11 cellular contexts compared by ENCODE assay signal in the genomic region with DNA sequence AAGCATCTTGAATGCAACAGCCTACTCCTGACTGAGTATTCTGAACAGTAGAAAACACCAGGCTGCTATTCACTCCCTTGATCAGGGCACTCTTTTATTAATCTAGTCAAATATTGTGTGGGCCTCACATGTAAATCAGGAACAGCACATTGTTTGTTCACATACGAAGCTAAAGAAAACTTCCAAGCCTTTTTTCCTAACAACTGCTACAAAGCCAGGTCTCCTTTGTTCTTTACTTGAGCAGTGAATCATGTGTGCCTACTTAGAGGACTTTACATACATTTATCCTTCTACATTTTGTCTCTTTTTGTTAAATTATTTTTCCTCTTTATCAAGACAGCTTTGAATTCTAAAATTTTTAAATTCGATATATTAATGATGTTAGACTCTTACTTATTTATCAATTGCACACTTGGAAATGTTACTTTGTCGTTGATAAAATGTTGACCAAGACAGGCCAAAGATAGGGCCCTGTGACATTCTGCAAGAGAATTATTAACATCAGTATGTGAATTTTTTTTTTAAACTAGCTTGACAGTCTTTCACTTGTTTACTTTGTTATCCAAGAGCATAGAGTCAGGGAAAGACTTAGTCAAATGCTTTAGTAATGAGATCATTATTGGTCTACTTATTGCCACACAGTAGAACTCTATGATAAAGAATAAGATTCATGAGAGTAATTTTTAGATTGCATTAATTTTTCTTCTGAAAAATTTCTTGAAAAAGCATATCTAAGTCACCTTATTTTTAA. TPM values are rescaled to one million over a fixed set of nuclear protein-coding genes. Genes with fewer than 3 reads are reported as not detected.
DNase-seq lines count a peak whose midpoint lies in the region; ATAC-seq and TF ChIP-seq lines count a peak whose summit lies in the region.
"Had no signal": no experiment of that assay in that cellular context is flagged by ENCODE, and none has a peak within 500 bp of the region (broad histone marks: within the 10 kb centered on the region; RNA-seq: fewer than 3 reads in every experiment).

No MANE protein-coding gene starts in this region.

- peaks cover 0 to 84% (median 47%) of the 10 kb centered on the region in 9 donors for H3K4me1 ChIP-seq in heart right ventricle
- H3K4me1 ChIP-seq in right atrium auricular region, result peaks cover 0 to 75% of the 10 kb centered on the region in 2 donors
- H3K4me1 ChIP-seq in liver (ENCODE audit: control insufficient read depth in 4 of 4, insufficient read depth in 4 of 4, low read length in 3 of 4), result peaks cover 11 to 53% (median 32%) of the 10 kb centered on the region in 4 donors
- H3K4me1 ChIP-seq: colonic mucosa had no signal

- ATAC-seq in heart right ventricle, result peak in 6 of 8 donors; percentile 62 to 76 (median 72)
- no peak for ATAC-seq in HG03432 (IDR thresholded peaks at IDR 0.05; ENCODE audit: unreplicated experiment)
- ATAC-seq in HG03039 (IDR thresholded peaks at IDR 0.05; ENCODE audit: unreplicated experiment), result no peak
- ATAC-seq in HG02798 (IDR thresholded peaks at IDR 0.05; ENCODE audit: poor library complexity, unreplicated experiment), result no peak
- no peak for ATAC-seq in left colon
- ATAC-seq: T-cell had no signal

- H3K4me3 ChIP-seq in heart right ventricle (no peak overlapping the region), right atrium auricular region (no peak overlapping the region), liver (ENCODE audit: low read depth in 1 of 3, low read length in 3 of 3) (no peak overlapping the region)
- H3K4me3 ChIP-seq: colonic mucosa had no signal

- no peak overlapping the region for H3K9ac ChIP-seq in liver (ENCODE audit: low read depth in 1 of 2, low read length in 2 of 2)

- TF ChIP-seq RAD21 in liver (IDR thresholded peaks at IDR 0.05), result peak in 1 of 2 donors; percentile 36

- H3K27me3 ChIP-seq in heart right ventricle (no peaks in the 10 kb centered on the region), right atrium auricular region (no peaks in the 10 kb centered on the region), liver (ENCODE audit: control insufficient read depth in 4 of 4, insufficient read depth in 4 of 4, low read length in 3 of 4) (no peaks in the 10 kb centered on the region)
- H3K27me3 ChIP-seq: colonic mucosa had no signal

- DNase-seq in heart right ventricle, result no peak
- no peak for DNase-seq in right atrium auricular region (ENCODE audit: low spot score)
- peak; percentile 57 for DNase-seq in dedifferentiated amniotic fluid mesenchymal stem cell (ENCODE audit: extremely low spot score)
- DNase-seq in left colon, result no peak
- DNase-seq: colonic mucosa, NCI-H187 treated with DMSO at 0.1 percent for 48 hours, T-cell had no signal

- no peak for TF ChIP-seq CTCF in heart right ventricle (IDR thresholded peaks at IDR 0.05)
- no peak for TF ChIP-seq CTCF in right atrium auricular region (IDR thresholded peaks at IDR 0.05)
- TF ChIP-seq CTCF in liver (IDR thresholded peaks at IDR 0.05; ENCODE audit: low read depth, low read length, missing input control), result no peak

- H3K36me3 ChIP-seq in heart right ventricle (no peaks in the 10 kb centered on the region), right atrium auricular region (no peaks in the 10 kb centered on the region), liver (ENCODE audit: control insufficient read depth in 4 of 4, insufficient read depth in 3 of 4, low read depth in 1 of 4, low read length in 3 of 4) (no peaks in the 10 kb centered on the region)
- H3K36me3 ChIP-seq: colonic mucosa had no signal

- H3K27ac ChIP-seq in heart right ventricle (peak overlapping the region in 7 of 10 donors; percentile 18 to 51 (median 41)), right atrium auricular region (peak overlapping the region in 1 of 2 donors; percentile 69), liver (ENCODE audit: low read depth in 1 of 2, low read length in 2 of 2) (peak overlapping the region; percentile 48 to 60)
- H3K27ac ChIP-seq: colonic mucosa had no signal

- H3K9me3 ChIP-seq in heart right ventricle (no peaks in the 10 kb centered on the region), right atrium auricular region (no peaks in the 10 kb centered on the region), liver (ENCODE audit: control insufficient read depth in 4 of 4, low read length in 3 of 4) (no peaks in the 10 kb centered on the region)
- H3K9me3 ChIP-seq: colonic mucosa had no signal

- WGBS in heart right ventricle, 2 donors, result 49 to 59% methylated on average over 3 of the region's 3 CpGs
- WGBS in liver, result 35% methylated on average over 3 of the region's 3 CpGs

- intact Hi-C loops in heart right ventricle (cut with DNase I) (loop anchor here in 4 of 10 donors (5.0 to 10.0 kb wide), 2 partner anchors 155 to 493 kb away; a partner anchor contains a TSS), left colon (cut with DNase I, micrococcal nuclease) (loop anchor here in 1 of 2 donors (10.0 kb wide), 1 partner anchor 145 kb away; no protein-coding TSS in a partner anchor)

TF ChIP-seq in liver, 16 proteins besides CTCF, POLR2A, EP300 and RAD21:
- no peak for TF ChIP-seq YY1 (IDR thresholded peaks at IDR 0.05)
- TF ChIP-seq, protein P1, sequence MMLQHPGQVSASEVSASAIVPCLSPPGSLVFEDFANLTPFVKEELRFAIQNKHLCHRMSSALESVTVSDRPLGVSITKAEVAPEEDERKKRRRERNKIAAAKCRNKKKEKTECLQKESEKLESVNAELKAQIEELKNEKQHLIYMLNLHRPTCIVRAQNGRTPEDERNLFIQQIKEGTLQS (IDR thresholded peaks at IDR 0.05), result peak; percentile 48
- peak; percentile 63 for TF ChIP-seq FOXA1 (IDR thresholded peaks at IDR 0.05)
- peak; percentile 94 to 96 for TF ChIP-seq JUND (IDR thresholded peaks at IDR 0.05)
- peak; percentile 34 to 36 for TF ChIP-seq HNF4A (conservative IDR thresholded peaks at IDR 0.05)
- TF ChIP-seq, protein P2, sequence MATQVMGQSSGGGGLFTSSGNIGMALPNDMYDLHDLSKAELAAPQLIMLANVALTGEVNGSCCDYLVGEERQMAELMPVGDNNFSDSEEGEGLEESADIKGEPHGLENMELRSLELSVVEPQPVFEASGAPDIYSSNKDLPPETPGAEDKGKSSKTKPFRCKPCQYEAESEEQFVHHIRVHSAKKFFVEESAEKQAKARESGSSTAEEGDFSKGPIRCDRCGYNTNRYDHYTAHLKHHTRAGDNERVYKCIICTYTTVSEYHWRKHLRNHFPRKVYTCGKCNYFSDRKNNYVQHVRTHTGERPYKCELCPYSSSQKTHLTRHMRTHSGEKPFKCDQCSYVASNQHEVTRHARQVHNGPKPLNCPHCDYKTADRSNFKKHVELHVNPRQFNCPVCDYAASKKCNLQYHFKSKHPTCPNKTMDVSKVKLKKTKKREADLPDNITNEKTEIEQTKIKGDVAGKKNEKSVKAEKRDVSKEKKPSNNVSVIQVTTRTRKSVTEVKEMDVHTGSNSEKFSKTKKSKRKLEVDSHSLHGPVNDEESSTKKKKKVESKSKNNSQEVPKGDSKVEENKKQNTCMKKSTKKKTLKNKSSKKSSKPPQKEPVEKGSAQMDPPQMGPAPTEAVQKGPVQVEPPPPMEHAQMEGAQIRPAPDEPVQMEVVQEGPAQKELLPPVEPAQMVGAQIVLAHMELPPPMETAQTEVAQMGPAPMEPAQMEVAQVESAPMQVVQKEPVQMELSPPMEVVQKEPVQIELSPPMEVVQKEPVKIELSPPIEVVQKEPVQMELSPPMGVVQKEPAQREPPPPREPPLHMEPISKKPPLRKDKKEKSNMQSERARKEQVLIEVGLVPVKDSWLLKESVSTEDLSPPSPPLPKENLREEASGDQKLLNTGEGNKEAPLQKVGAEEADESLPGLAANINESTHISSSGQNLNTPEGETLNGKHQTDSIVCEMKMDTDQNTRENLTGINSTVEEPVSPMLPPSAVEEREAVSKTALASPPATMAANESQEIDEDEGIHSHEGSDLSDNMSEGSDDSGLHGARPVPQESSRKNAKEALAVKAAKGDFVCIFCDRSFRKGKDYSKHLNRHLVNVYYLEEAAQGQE (IDR thresholded peaks at IDR 0.05), result no peak
- peak; percentile 29 for TF ChIP-seq SP1 (IDR thresholded peaks at IDR 0.05)
- peak; percentile 91 for TF ChIP-seq FOXA2 (IDR thresholded peaks at IDR 0.05)
- peak in 1 of 2 donors; percentile 9 for TF ChIP-seq RXRA (IDR thresholded peaks at IDR 0.05)
- no peak for TF ChIP-seq EGR1 (IDR thresholded peaks at IDR 0.05; ENCODE audit: low read depth in 2 of 2)
- TF ChIP-seq, protein P3, sequence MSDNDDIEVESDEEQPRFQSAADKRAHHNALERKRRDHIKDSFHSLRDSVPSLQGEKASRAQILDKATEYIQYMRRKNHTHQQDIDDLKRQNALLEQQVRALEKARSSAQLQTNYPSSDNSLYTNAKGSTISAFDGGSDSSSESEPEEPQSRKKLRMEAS (IDR thresholded peaks at IDR 0.05), result no peak
- no peak for TF ChIP-seq GABPA (IDR thresholded peaks at IDR 0.05 in 1 of 2, conservative IDR thresholded peaks at IDR 0.05 in 1 of 2)
TF ChIP-seq in liver: peak in this region for 7.

RNA-seq across cellular contexts. Expression of a gene that starts 13.3 kb away (rescaled TPM):
- total RNA-seq in heart right ventricle, result 100 to 1,000 TPM in 2 of 10 donors, 10 to 100 TPM in 8; 48.4 to 104 (median 73.5) TPM
- polyA plus RNA-seq in heart right ventricle, result 10 to 100 TPM; 23.4 to 74.2 TPM
- total RNA-seq in right atrium auricular region, result 100 to 1,000 TPM; 103 to 126 TPM
- 10 to 100 TPM; 31.4 to 46.9 TPM for total RNA-seq in liver
- polyA plus RNA-seq in liver, result 10 to 100 TPM; 37.8 to 49.9 TPM
- 100 to 1,000 TPM; 157 to 240 TPM for total RNA-seq in left colon

Comparison
In these comparisons a context has a peak if more than half of its experiments do, and no peak if none do; other contexts are left out.
1. ATAC-seq: peak in heart right ventricle (6 of 8); none in HG03432 (single experiment), HG03039 (single experiment), HG02798 (single experiment) and left colon (single experiment).